In the genomic region with DNA sequence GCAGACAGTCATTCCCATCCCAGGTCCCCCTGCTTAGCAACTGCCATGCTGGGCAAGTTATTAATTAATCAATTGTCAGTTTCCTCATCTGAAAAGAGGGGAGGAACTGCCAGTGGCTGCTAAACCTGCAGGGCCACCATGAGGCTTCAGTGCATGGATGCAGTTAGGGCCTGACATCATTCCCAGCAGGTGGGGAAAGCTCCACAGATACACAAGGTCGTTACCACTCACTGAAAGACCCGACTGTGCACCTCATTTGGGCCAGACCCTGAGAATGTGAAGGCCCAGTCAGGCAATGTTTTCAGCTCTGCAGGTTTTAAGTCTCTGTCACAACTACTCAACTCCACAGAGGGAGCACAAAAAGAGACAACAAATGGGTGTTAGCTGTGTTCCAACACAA, we compare ENCODE assay signal across 19 cellular contexts.
DNase-seq lines count a peak whose midpoint lies in the region; ATAC-seq and TF ChIP-seq lines count a peak whose summit lies in the region.
"Had no signal": no experiment of that assay in that cellular context is flagged by ENCODE, and none has a peak within 500 bp of the region (broad histone marks: within the 10 kb centered on the region; RNA-seq: fewer than 3 reads in every experiment).

No MANE protein-coding gene starts in this region.

- H3K9me3 ChIP-seq in T-helper 17 cell (ENCODE audit: control insufficient read depth, low read length, poor library complexity, severe bottlenecking) (no peaks in the 10 kb centered on the region), testis (no peaks in the 10 kb centered on the region)
- H3K9me3 ChIP-seq: gastroesophageal sphincter, Peyer's patch had no signal

- no peak overlapping the region for H3K4me3 ChIP-seq in testis
- H3K4me3 ChIP-seq: gastroesophageal sphincter, GM23248, Peyer's patch had no signal

- no peak overlapping the region for H3K27ac ChIP-seq in testis
- H3K27ac ChIP-seq: gastroesophageal sphincter, GM23248, KMS-11 had no signal

- H3K27me3 ChIP-seq in testis: no peaks in the 10 kb centered on the region
- H3K27me3 ChIP-seq: Peyer's patch had no signal

- intact Hi-C loops in testis (cut with DNase I; ENCODE audit: low total_unique reads): no loop called here

- TF ChIP-seq CTCF in endothelial cell (IDR thresholded peaks at IDR 0.05; ENCODE audit: unreplicated experiment) (no peak), type B pancreatic cell (conservative IDR thresholded peaks at IDR 0.05) (no peak), testis (IDR thresholded peaks at IDR 0.05) (no peak)

- no peaks in the 10 kb centered on the region for H3K27me3 Mint-ChIP-seq in activated T-cell treated with anti-CD3 and anti-CD28 coated beads, Interleukin-2, amount 50 U/mL, for 72 hours (ENCODE audit: low read depth)
- H3K27me3 Mint-ChIP-seq in T-helper 17 cell (no peaks in the 10 kb centered on the region), endothelial cell (ENCODE audit: unreplicated experiment) (peaks cover 11% of the 10 kb centered on the region), type B pancreatic cell (no peaks in the 10 kb centered on the region)
- H3K27me3 Mint-ChIP-seq: stimulated activated naive CD8-positive, alpha-beta T cell treated with anti-CD3 and anti-CD28 coated beads, Interleukin-15, amount 100 ng/mL, for 72 hours had no signal

- no peaks in the 10 kb centered on the region for H3K9me3 Mint-ChIP-seq in activated T-cell treated with anti-CD3 and anti-CD28 coated beads, Interleukin-2, amount 50 U/mL, for 72 hours
- H3K9me3 Mint-ChIP-seq in endothelial cell (ENCODE audit: unreplicated experiment): no peaks in the 10 kb centered on the region
- H3K9me3 Mint-ChIP-seq in type B pancreatic cell: no peaks in the 10 kb centered on the region
- H3K9me3 Mint-ChIP-seq: stimulated activated naive CD8-positive, alpha-beta T cell treated with anti-CD3 and anti-CD28 coated beads, Interleukin-15, amount 100 ng/mL, for 72 hours had no signal

- H3K36me3 ChIP-seq in testis (ENCODE audit: low read depth, missing control alignments): no peaks in the 10 kb centered on the region
- H3K36me3 ChIP-seq: gastroesophageal sphincter had no signal

- no peak overlapping the region for H3K4me3 Mint-ChIP-seq in activated T-cell treated with anti-CD3 and anti-CD28 coated beads, Interleukin-2, amount 50 U/mL, for 72 hours
- H3K4me3 Mint-ChIP-seq in T-helper 17 cell (peak overlapping the region; percentile 7), endothelial cell (ENCODE audit: unreplicated experiment) (peak overlapping the region; percentile 23), type B pancreatic cell (no peak overlapping the region)

- TF ChIP-seq POLR2A in testis (IDR thresholded peaks at IDR 0.05): no peak

- H3K4me1 Mint-ChIP-seq in activated T-cell treated with anti-CD3 and anti-CD28 coated beads, Interleukin-2, amount 50 U/mL, for 72 hours (ENCODE audit: low read depth): peaks cover 90% of the 10 kb centered on the region
- H3K4me1 Mint-ChIP-seq in T-helper 17 cell: peaks cover 54% of the 10 kb centered on the region
- peaks cover 38% of the 10 kb centered on the region for H3K4me1 Mint-ChIP-seq in endothelial cell (ENCODE audit: unreplicated experiment)
- peaks cover 36% of the 10 kb centered on the region for H3K4me1 Mint-ChIP-seq in type B pancreatic cell (ENCODE audit: unreplicated experiment)

- no peak for ATAC-seq in activated T-cell treated with anti-CD3 and anti-CD28 coated beads, Interleukin-2, amount 50 U/mL, for 72 hours (replicated peaks in 1 of 2)
- ATAC-seq in T-helper 17 cell: no peak
- ATAC-seq: gastroesophageal sphincter; stimulated activated naive CD8-positive, alpha-beta T cell treated with anti-CD3 and anti-CD28 coated beads, Interleukin-15, amount 100 ng/mL, for 72 hours had no signal

- H3K36me3 Mint-ChIP-seq in activated T-cell treated with anti-CD3 and anti-CD28 coated beads, Interleukin-2, amount 50 U/mL, for 72 hours (ENCODE audit: insufficient read depth in 2 of 2): peaks cover 0 to 26% of the 10 kb centered on the region in 2 donors
- H3K36me3 Mint-ChIP-seq in T-helper 17 cell (ENCODE audit: low read depth) (no peaks in the 10 kb centered on the region), endothelial cell (ENCODE audit: low read depth, unreplicated experiment) (peaks cover 20% of the 10 kb centered on the region), type B pancreatic cell (no peaks in the 10 kb centered on the region)

- DNase-seq in activated T-cell treated with anti-CD3 and anti-CD28 coated beads, Interleukin-2, amount 50 U/mL, for 72 hours: no peak
- DNase-seq in activated T-cell treated with anti-CD3 and anti-CD28 coated beads, Interleukin-2, amount 50 U/mL, for 48 hours: no peak
- DNase-seq in T-helper 17 cell (no peak), endothelial cell (ENCODE audit: low spot score) (no peak), type B pancreatic cell (ENCODE audit: extremely low spot score, unreplicated experiment) (no peak), NCI-H2171 treated with DMSO at 0.1 percent for 48 hours (lab: John Stamatoyannopoulos, UW) (no peak), testis (no peak), NCI-H1048 (lab: John Stamatoyannopoulos, UW) (no peak)
- DNase-seq: activated CD4-positive, alpha-beta T cell treated with anti-CD3 and anti-CD28 coated beads for 1 hour; activated gamma-delta T cell; DMS153; GM23248; mesenchymal stem cell; NCI-H146; NCI-H524 treated with DMSO at 0.1 percent for 48 hours; Peyer's patch; stimulated activated naive CD8-positive, alpha-beta T cell treated with anti-CD3 and anti-CD28 coated beads, Interleukin-15, amount 100 ng/mL, for 72 hours had no signal

- peak overlapping the region; percentile 39 for H3K27ac Mint-ChIP-seq in activated T-cell treated with anti-CD3 and anti-CD28 coated beads, Interleukin-2, amount 50 U/mL, for 72 hours
- H3K27ac Mint-ChIP-seq in T-helper 17 cell (peak overlapping the region; percentile 99), endothelial cell (ENCODE audit: unreplicated experiment) (no peak overlapping the region), type B pancreatic cell (peak overlapping the region; percentile 31)

- peaks cover 20% of the 10 kb centered on the region for H3K4me1 ChIP-seq in testis

- 63 to 69% methylated on average over 2 of the region's 2 CpGs for WGBS in testis, 2 donors

Comparison
In these comparisons a context has a peak if more than half of its experiments do, and no peak if none do; other contexts are left out.
1. H3K4me3 Mint-ChIP-seq: peak in T-helper 17 cell (single experiment) and endothelial cell (single experiment); none in activated T-cell treated with anti-CD3 and anti-CD28 coated beads, Interleukin-2, amount 50 U/mL, for 72 hours (0 of 2) and type B pancreatic cell (single experiment).